In genomic region chr9:4519604-4520003, GRCh38 we compare ENCODE assay signal across 20 cellular contexts. TPM values are rescaled to one million over a fixed set of nuclear protein-coding genes. Genes with fewer than 3 reads are reported as not detected.
DNase-seq lines count a peak whose midpoint lies in the region; ATAC-seq and TF ChIP-seq lines count a peak whose summit lies in the region.
"Had no signal": no experiment of that assay in that cellular context is flagged by ENCODE, and none has a peak within 500 bp of the region (broad histone marks: within the 10 kb centered on the region; RNA-seq: fewer than 3 reads in every experiment).

No MANE protein-coding gene starts in this region.

- DNase-seq in CD8-positive, alpha-beta T cell = no peak
- DNase-seq in GM13977 (ENCODE audit: low spot score) (peak; percentile 16), DMS153 treated with DMSO at 0.1 percent for 48 hours (lab: John Stamatoyannopoulos, UW; ENCODE audit: unreplicated experiment) (no peak), spleen (no peak), DMS53 treated with DMSO at 0.1 percent for 48 hours (lab: John Stamatoyannopoulos, UW; ENCODE audit: unreplicated experiment) (no peak)
- no peak for DNase-seq in activated CD4-positive, CD25-positive, alpha-beta regulatory T cell treated with anti-CD3 and anti-CD28 coated beads, Interleukin-2, amount 50 U/mL, for 72 hours
- DNase-seq: activated CD8-positive, alpha-beta memory T cell treated with anti-CD3 and anti-CD28 coated beads for 24 hours; activated gamma-delta T cell treated with Interleukin-2 at 50 U/mL for 16 hours; colonic mucosa; immature natural killer cell; NCI-H1694; NCI-H446 treated with DMSO at 0.1 percent for 48 hours; psoas muscle; SJCRH30; thyroid gland had no signal

- H3K27ac Mint-ChIP-seq in CD8-positive, alpha-beta T cell = no peak overlapping the region
- H3K27ac Mint-ChIP-seq in activated T-helper 17 cell treated with anti-CD3 and anti-CD28 coated beads, Interleukin-2, amount 50 U/mL, for 72 hours = no peak overlapping the region
- H3K27ac Mint-ChIP-seq: natural killer cell treated with Interleukin-12 subunit alpha and Interleukin-12 subunit beta and Interleukin-15 and Interleukin-18, amount 100 ng/mL, for 72 hours had no signal

- H3K27me3 ChIP-seq in CD8-positive, alpha-beta T cell (ENCODE audit: insufficient read depth, low read length) = no peaks in the 10 kb centered on the region
- no peaks in the 10 kb centered on the region for H3K27me3 ChIP-seq in spleen (replicated peaks in 1 of 7)
- H3K27me3 ChIP-seq: colonic mucosa, SJCRH30, thyroid gland had no signal

- no peaks in the 10 kb centered on the region for H3K36me3 Mint-ChIP-seq in CD8-positive, alpha-beta T cell
- H3K36me3 Mint-ChIP-seq in activated T-helper 17 cell treated with anti-CD3 and anti-CD28 coated beads, Interleukin-2, amount 50 U/mL, for 72 hours (ENCODE audit: low read depth) = no peaks in the 10 kb centered on the region
- H3K36me3 Mint-ChIP-seq: immature natural killer cell; natural killer cell treated with Interleukin-12 subunit alpha and Interleukin-12 subunit beta and Interleukin-15 and Interleukin-18, amount 100 ng/mL, for 72 hours had no signal

- WGBS in spleen, 5 donors = 79 to 91% (median 89%) methylated on average over 2 of the region's 2 CpGs

- no peaks in the 10 kb centered on the region for H3K9me3 ChIP-seq in CD8-positive, alpha-beta T cell (ENCODE audit: low read length)
- H3K9me3 ChIP-seq in spleen = peaks cover 0 to 5% (median 0%) of the 10 kb centered on the region in 8 donors
- H3K9me3 ChIP-seq: colonic mucosa, psoas muscle, SJCRH30, thyroid gland had no signal

- H3K9me3 Mint-ChIP-seq in CD8-positive, alpha-beta T cell = no peaks in the 10 kb centered on the region
- no peaks in the 10 kb centered on the region for H3K9me3 Mint-ChIP-seq in activated T-helper 17 cell treated with anti-CD3 and anti-CD28 coated beads, Interleukin-2, amount 50 U/mL, for 72 hours
- H3K9me3 Mint-ChIP-seq: immature natural killer cell; natural killer cell treated with Interleukin-12 subunit alpha and Interleukin-12 subunit beta and Interleukin-15 and Interleukin-18, amount 100 ng/mL, for 72 hours had no signal

- no peak for TF ChIP-seq CTCF in CD8-positive, alpha-beta T cell (IDR thresholded peaks at IDR 0.05)
- TF ChIP-seq CTCF in GM13977 (IDR thresholded peaks at IDR 0.05; ENCODE audit: extremely low read depth, insufficient read depth, missing control alignments) = no peak
- TF ChIP-seq CTCF in spleen (IDR thresholded peaks at IDR 0.05 in 8 of 11, conservative IDR thresholded peaks at IDR 0.05 in 3 of 11) = no peak

- H3K4me3 Mint-ChIP-seq in CD8-positive, alpha-beta T cell = no peak overlapping the region
- H3K4me3 Mint-ChIP-seq in activated T-helper 17 cell treated with anti-CD3 and anti-CD28 coated beads, Interleukin-2, amount 50 U/mL, for 72 hours = no peak overlapping the region
- H3K4me3 Mint-ChIP-seq: immature natural killer cell; natural killer cell treated with Interleukin-12 subunit alpha and Interleukin-12 subunit beta and Interleukin-15 and Interleukin-18, amount 100 ng/mL, for 72 hours had no signal

- in situ Hi-C loops in GM13977 (cut with MboI; ENCODE audit: low pct_unique_long_range_greater_than_20kb, low sequenced_read_pairs, unreplicated experiment) = no loop called here

- CTCF ChIA-PET in CD8-positive, alpha-beta T cell (lab: Charles Lee) = interaction anchor here (0.9 to 1.0 kb wide), 2 partner anchors 31 to 120 kb away, joined by 3 to 4 read pairs; no protein-coding TSS in a partner anchor

- no peak overlapping the region for H3K27ac ChIP-seq in CD8-positive, alpha-beta T cell (ENCODE audit: low read depth, low read length)
- H3K27ac ChIP-seq in spleen = no peak overlapping the region
- H3K27ac ChIP-seq: colonic mucosa, psoas muscle, SJCRH30, thyroid gland had no signal

- H3K27me3 Mint-ChIP-seq in CD8-positive, alpha-beta T cell (ENCODE audit: low read depth) = no peaks in the 10 kb centered on the region
- H3K27me3 Mint-ChIP-seq in activated T-helper 17 cell treated with anti-CD3 and anti-CD28 coated beads, Interleukin-2, amount 50 U/mL, for 72 hours = no peaks in the 10 kb centered on the region

- H3K36me3 ChIP-seq in CD8-positive, alpha-beta T cell (ENCODE audit: insufficient read depth, low read length) = no peaks in the 10 kb centered on the region
- H3K36me3 ChIP-seq in spleen = no peaks in the 10 kb centered on the region
- H3K36me3 ChIP-seq: colonic mucosa, SJCRH30, thyroid gland had no signal

- TF ChIP-seq POLR2A in spleen (IDR thresholded peaks at IDR 0.05) = no peak

- intact Hi-C loops in CD8-positive, alpha-beta T cell (cut with DNase I, micrococcal nuclease) = no loop called here
- intact Hi-C loops in spleen (cut with DNase I; ENCODE audit: low total_unique reads) = no loop called here

- POLR2A ChIA-PET in CD8-positive, alpha-beta T cell (lab: Charles Lee) = no interaction called here

- no peak overlapping the region for H3K4me3 ChIP-seq in CD8-positive, alpha-beta T cell (ENCODE audit: low read depth, low read length)
- H3K4me3 ChIP-seq in spleen = no peak overlapping the region
- H3K4me3 ChIP-seq: colonic mucosa, psoas muscle, SJCRH30, thyroid gland had no signal

- no peaks in the 10 kb centered on the region for H3K4me1 ChIP-seq in CD8-positive, alpha-beta T cell (ENCODE audit: insufficient read depth, low read length)
- H3K4me1 ChIP-seq in spleen = no peaks in the 10 kb centered on the region
- H3K4me1 ChIP-seq: colonic mucosa, psoas muscle, SJCRH30 had no signal

- H3K4me1 Mint-ChIP-seq in CD8-positive, alpha-beta T cell (ENCODE audit: low read depth) = peaks cover 8% of the 10 kb centered on the region
- H3K4me1 Mint-ChIP-seq in activated T-helper 17 cell treated with anti-CD3 and anti-CD28 coated beads, Interleukin-2, amount 50 U/mL, for 72 hours = no peaks in the 10 kb centered on the region

- peak; percentile 38 for ATAC-seq in CD8-positive, alpha-beta T cell
- ATAC-seq in HG02678 (IDR thresholded peaks at IDR 0.05; ENCODE audit: unreplicated experiment) = peak; percentile 51
- peak; percentile 95 for ATAC-seq in activated T-helper 17 cell treated with anti-CD3 and anti-CD28 coated beads, Interleukin-2, amount 50 U/mL, for 72 hours (replicated peaks)
- ATAC-seq: HCT116, psoas muscle had no signal

RNA-seq across cellular contexts. Expression of gene SLC1A1, which starts 29.3 kb away (rescaled TPM):
- not detected for total RNA-seq in CD8-positive, alpha-beta T cell
- total RNA-seq in activated T-helper 17 cell treated with anti-CD3 and anti-CD28 coated beads, Interleukin-2, amount 50 U/mL, for 72 hours = under 1 TPM in 1 of 2 donors, not detected in 1; 0.45 TPM
- total RNA-seq in spleen = under 1 TPM in 5 of 7 donors, not detected in 2; 0.17 to 0.79 (median 0.30) TPM
- polyA plus RNA-seq in spleen = under 1 TPM; 0.11 to 0.32 (median 0.26) TPM
- total RNA-seq: OCI-LY7, SJCRH30 had no signal

Comparison
In these comparisons a context has a peak if more than half of its experiments do, and no peak if none do; other contexts are left out.
1. ATAC-seq: peak in every context shown above with its lines; median percentile 95 in activated T-helper 17 cell treated with anti-CD3 and anti-CD28 coated beads, Interleukin-2, amount 50 U/mL, for 72 hours; 51 in HG02678; 38 in CD8-positive, alpha-beta T cell.